ENCODE assay signal across 30 cellular contexts in genomic region chr11:47586043-47586442, GRCh38. TPM values are rescaled to one million over a fixed set of nuclear protein-coding genes. Genes with fewer than 3 reads are reported as not detected.
A peak's percentile ranks its signal among the peaks of the same experiment; 100 is the strongest.
DNase-seq lines count a peak whose midpoint lies in the region; ATAC-seq, FAIRE-seq and TF ChIP-seq lines count a peak whose summit lies in the region.
"Had no signal": no experiment of that assay in that cellular context is flagged by ENCODE, and none has a peak within 500 bp of the region (broad histone marks: within the 10 kb centered on the region; RNA-seq: fewer than 3 reads in every experiment).

No MANE protein-coding gene starts in this region.

- TF ChIP-seq CTCF in RWPE1 (conservative IDR thresholded peaks at IDR 0.05; ENCODE audit: low read depth) (no peak), H1 (IDR thresholded peaks at IDR 0.05; ENCODE audit: control extremely low read depth in 1 of 3, insufficient read depth in 1 of 3, low read depth in 1 of 3, low read length in 3 of 3) (no peak)

- no peak overlapping the region for H3K4me3 ChIP-seq in H1 (ENCODE audit: extremely low read depth in 1 of 4, insufficient read depth in 2 of 4, low read depth in 3 of 4, low read length in 4 of 4)
- H3K4me3 ChIP-seq: esophagus muscularis mucosa, gastroesophageal sphincter, lung, SJSA1 had no signal

- no peaks in the 10 kb centered on the region for H3K9me3 ChIP-seq in H1 (ENCODE audit: insufficient read depth in 2 of 2, low read depth in 1 of 2, low read length in 1 of 2)
- H3K9me3 ChIP-seq: esophagus muscularis mucosa, SJSA1 had no signal

- H4K5ac ChIP-seq in H1 (ENCODE audit: insufficient read length, low read depth, low read length): no peak overlapping the region

- H2BK15ac ChIP-seq in H1 (ENCODE audit: low read length): no peak overlapping the region

- no peak overlapping the region for H2AFZ ChIP-seq in H1 (ENCODE audit: low read length)

- H3K23ac ChIP-seq in H1 (ENCODE audit: insufficient read length): no peak overlapping the region

- no peaks in the 10 kb centered on the region for H3K27me3 ChIP-seq in H1 (replicated peaks in 1 of 4; ENCODE audit: control insufficient read depth in 3 of 4, extremely low read depth in 1 of 4, insufficient read depth in 3 of 4, low read length in 3 of 4)
- H3K27me3 ChIP-seq: SJSA1 had no signal

- no peak overlapping the region for H2BK20ac ChIP-seq in H1 (ENCODE audit: low read length)

- H2BK12ac ChIP-seq in H1 (ENCODE audit: low read depth, low read length): no peak overlapping the region

- WGBS in H1 (ENCODE audit: extremely low coverage in 1 of 2, insufficient coverage in 1 of 2, insufficient read length in 1 of 2, insufficient replicate concordance in 2 of 2, low coverage in 1 of 2, low lambda C conversion rate in 2 of 2, missing lambda C conversion rate in 1 of 2), 2 experiments: 88% methylated on average over 8 of the region's 8 CpGs; no CpG with 5 or more reads in 1 of the 2 experiments

- H3K79me1 ChIP-seq in H1 (ENCODE audit: low read depth, low read length): no peaks in the 10 kb centered on the region; the same call in 1 of the 2 replicates

- no peak overlapping the region for H3K4ac ChIP-seq in H1 (replicated peaks; ENCODE audit: insufficient read length, low read depth, low read length)

- no peak for FAIRE-seq in H1 (lab: Jason Lieb, UNC)
- FAIRE-seq: G401.6, kidney had no signal

- H4K91ac ChIP-seq in H1 (replicated peaks; ENCODE audit: insufficient read length, low read length): no peak overlapping the region

- peaks cover 2 to 3% of the 10 kb centered on the region in 2 experiments for H4K20me1 ChIP-seq in H1 (replicated peaks in 1 of 2; ENCODE audit: control insufficient read depth in 1 of 2, insufficient read depth in 2 of 2, low read length in 2 of 2)

- POLR2A ChIA-PET in RWPE1 (lab: Yijun Ruan, JAX; ENCODE audit: low non-redundant PET) (no interaction called here), H1 (lab: Charles Lee; ENCODE audit: partially characterized antibody) (interaction anchor here (0.6 to 3.3 kb wide), 9 partner anchors 9 to 313 kb away, joined by 3 to 25 read pairs (median 5); partner anchors contain the start of gene C1QTNF4)

- no peaks in the 10 kb centered on the region for H3K79me2 ChIP-seq in H1 (ENCODE audit: control insufficient read depth in 1 of 2, insufficient read depth in 2 of 2, low read length in 2 of 2)

- TF ChIP-seq EP300 in H1 (IDR thresholded peaks at IDR 0.05; ENCODE audit: borderline replicate concordance in 1 of 2, low read depth in 2 of 2, low read length in 2 of 2): no peak

- DNase-seq in RWPE1 (ENCODE audit: low spot score): no peak
- no peak for DNase-seq in H1 (ENCODE audit: low read depth in 1 of 2, low spot score in 2 of 2)
- DNase-seq in left colon: no peak
- no peak for DNase-seq in sciatic nerve (ENCODE audit: low spot score)
- DNase-seq in glomerular visceral epithelial cell (ENCODE audit: extremely low spot score): no peak
- DNase-seq in KG1 (lab: John Stamatoyannopoulos, UW): no peak
- no peak for DNase-seq in NOMO-1 treated with DMSO at 0.1 percent for 48 hours (lab: John Stamatoyannopoulos, UW; ENCODE audit: unreplicated experiment)
- DNase-seq: ACHN; activated CD4-positive, CD25-positive, alpha-beta regulatory T cell; activated CD8-positive, alpha-beta memory T cell treated with anti-CD3 and anti-CD28 coated beads, Interleukin-2, amount 50 U/mL, for 4 hours; activated naive CD4-positive, alpha-beta T cell treated with anti-CD3 and anti-CD28 coated beads, Interleukin-2, amount 10 ng/mL, durations not matched to agents 7 days and 5 days; cortex of kidney; DMS53; endodermal cell; H9; IMR-90; kidney; NCI-H1092 treated with DMSO at 0.1 percent for 48 hours; NCI-H187 treated with DMSO at 0.1 percent for 48 hours; NCI-H2227 treated with DMSO at 0.1 percent for 48 hours; NCI-H526 treated with DMSO at 0.1 percent for 48 hours; trophoblast cell had no signal

- H3K56ac ChIP-seq in H1 (replicated peaks; ENCODE audit: insufficient read length, low read depth, low read length): no peak overlapping the region

- no peak for TF ChIP-seq RAD21 in H1 (IDR thresholded peaks at IDR 0.05 in 1 of 2, conservative IDR thresholded peaks at IDR 0.05 in 1 of 2; ENCODE audit: low read depth in 2 of 2, low read length in 2 of 2)

- H3K14ac ChIP-seq in H1 (ENCODE audit: insufficient read length): no peak overlapping the region

- TF ChIP-seq POLR2A in H1 (IDR thresholded peaks at IDR 0.05; ENCODE audit: control extremely low read depth in 1 of 2, low read depth in 2 of 2, low read length in 2 of 2): no peak

- no peak overlapping the region for H3K4me2 ChIP-seq in H1 (ENCODE audit: insufficient read depth in 1 of 2, low read depth in 2 of 2, low read length in 2 of 2)

- H3K27ac ChIP-seq in RWPE1 (peak overlapping the region; percentile 34), H1 (ENCODE audit: low read depth, low read length) (no peak overlapping the region)
- H3K27ac ChIP-seq: esophagus muscularis mucosa, SJSA1 had no signal

- no peaks in the 10 kb centered on the region; the same call in 1 of the 2 replicates for H3K23me2 ChIP-seq in H1 (ENCODE audit: low read depth, low read length)

- H2BK5ac ChIP-seq in H1 (ENCODE audit: low read depth, low read length): no peak overlapping the region

- no peak overlapping the region for H2AK5ac ChIP-seq in H1 (ENCODE audit: low read depth, low read length)

- CTCF ChIA-PET in RWPE1 (lab: Yijun Ruan, JAX) (no interaction called here), H1 (lab: Charles Lee; ENCODE audit: partially characterized antibody) (interaction anchor here (1.1 to 1.6 kb wide), 3 partner anchors 10 to 25 kb away, joined by 3 to 4 read pairs (median 4); no protein-coding TSS in a partner anchor)

- H3K18ac ChIP-seq in H1 (ENCODE audit: extremely low read depth, low read length): no peak overlapping the region

- H4K8ac ChIP-seq in H1 (ENCODE audit: extremely low read depth, insufficient read depth, low read length): 0 out of 2 replicates have a peak overlapping the region, but pooled peaks have one; percentile 68

- H3K36me3 ChIP-seq in H1 (ENCODE audit: control insufficient read depth in 2 of 4, insufficient read depth in 4 of 4, low read length in 3 of 4): peaks cover 20 to 30% (median 29%) of the 10 kb centered on the region in 4 experiments

- intact Hi-C loops in left colon (cut with DNase I, micrococcal nuclease) (no loop called here), sciatic nerve (cut with DNase I) (no loop called here)

- no peak overlapping the region for H2BK120ac ChIP-seq in H1 (replicated peaks; ENCODE audit: low read depth, low read length)

- H3K4me1 ChIP-seq in H1 (replicated peaks in 1 of 4; ENCODE audit: control insufficient read depth in 3 of 4, insufficient read depth in 4 of 4, low read length in 3 of 4): no peaks in the 10 kb centered on the region; a peak in 1 of 7 replicates
- H3K4me1 ChIP-seq: SJSA1 had no signal

- no peak overlapping the region for H3K9ac ChIP-seq in H1 (replicated peaks in 1 of 4; ENCODE audit: extremely low read depth in 1 of 4, low read depth in 3 of 4, low read length in 3 of 4)

- ATAC-seq in left colon: peak; percentile 5
- ATAC-seq in sciatic nerve: peak; percentile 46
- no peak for ATAC-seq in HG02981 (IDR thresholded peaks at IDR 0.05; ENCODE audit: unreplicated experiment)

RNA-seq across cellular contexts. Expression of gene FAM180B, which starts 0.4 kb away (rescaled TPM):
- not detected in 2 replicates for total RNA-seq in H1 (2021; fragmentation: NEBNext Ultra II Directional; extraction: Animal tissue kit (Norgen Biotek cat#: 25700))
- polyA plus RNA-seq in H1 (2011; rRNA removed): 0.09 TPM in 1 of 2 replicates, not detected in the other
- polyA plus RNA-seq in H1 (2011; cell fraction: cytosol; rRNA removed): 0.05 TPM
- polyA plus RNA-seq in H1 (2011; cell fraction: nucleus; rRNA removed): 0.19 TPM
- polyA plus RNA-seq in H1 (2012, experiment 1 of 2): 0.15 to 0.25 TPM in 2 of 4 replicates, not detected in the others
- not detected for polyA plus RNA-seq in H1 (2012, experiment 2 of 2)
- 0.04 TPM for polyA plus RNA-seq in H1 (2013, experiment 1 of 2)
- 0.04 TPM for polyA plus RNA-seq in H1 (2013, experiment 2 of 2)
- polyA minus RNA-seq in H1 (2011; rRNA and poly(A)+ RNA removed): 0.22 TPM in 1 of 2 replicates, not detected in the other
- polyA minus RNA-seq in H1 (2011; cell fraction: cytosol; rRNA and poly(A)+ RNA removed): not detected
- polyA minus RNA-seq in H1 (2011; cell fraction: nucleus; rRNA and poly(A)+ RNA removed): not detected
- total RNA-seq in left colon (under 1 TPM in 1 of 2 donors, not detected in 1; 0.42 TPM), sciatic nerve (3.0 TPM)
- total RNA-seq: activated T-helper 1 cell treated with anti-CD3 and anti-CD28 coated beads, Interleukin-12 subunit alpha, Interleukin-12 subunit beta, Interleukin-2, Interleukin-4 antibody, amounts not matched to agents 30 ng/mL and 10 ng/mL and 1 ng/mL, durations not matched to agents 14 hours and 24 hours and 36 hours; IMR-90; kidney; SJSA1 had no signal
- polyA plus RNA-seq: BJ, IMR-90 had no signal

RNA-seq across cellular contexts. Expression of gene NDUFS3, which starts 7.2 kb away (rescaled TPM):
- total RNA-seq in H1 (2021; fragmentation: NEBNext Ultra II Directional; extraction: Animal tissue kit (Norgen Biotek cat#: 25700)): 135 and 136 TPM in 2 replicates
- polyA plus RNA-seq in H1 (2011; rRNA removed): 201 and 241 TPM in 2 replicates
- polyA plus RNA-seq in H1 (2011; cell fraction: cytosol; rRNA removed): 379 TPM
- 109 TPM for polyA plus RNA-seq in H1 (2011; cell fraction: nucleus; rRNA removed)
- polyA plus RNA-seq in H1 (2012, experiment 1 of 2): 129 to 161 TPM (median 145 TPM) in 4 replicates
- 125 TPM for polyA plus RNA-seq in H1 (2012, experiment 2 of 2)
- 112 TPM for polyA plus RNA-seq in H1 (2013, experiment 1 of 2)
- polyA plus RNA-seq in H1 (2013, experiment 2 of 2): 113 TPM
- 133 and 176 TPM in 2 replicates for polyA minus RNA-seq in H1 (2011; rRNA and poly(A)+ RNA removed)
- polyA minus RNA-seq in H1 (2011; cell fraction: cytosol; rRNA and poly(A)+ RNA removed): 34.5 TPM
- polyA minus RNA-seq in H1 (2011; cell fraction: nucleus; rRNA and poly(A)+ RNA removed): 58.6 TPM
- total RNA-seq in left colon (100 to 1,000 TPM; 180 to 246 TPM), sciatic nerve (46.0 TPM)

RNA-seq across cellular contexts. Expression of gene KBTBD4, which starts 7.3 kb away (rescaled TPM):
- total RNA-seq in H1 (2021; fragmentation: NEBNext Ultra II Directional; extraction: Animal tissue kit (Norgen Biotek cat#: 25700)): 12.0 and 14.0 TPM in 2 replicates
- 15.8 and 19.5 TPM in 2 replicates for polyA plus RNA-seq in H1 (2011; rRNA removed)
- 16.5 TPM for polyA plus RNA-seq in H1 (2011; cell fraction: cytosol; rRNA removed)
- 13.0 TPM for polyA plus RNA-seq in H1 (2011; cell fraction: nucleus; rRNA removed)
- 17.3 to 20.9 TPM (median 18.4 TPM) in 4 replicates for polyA plus RNA-seq in H1 (2012, experiment 1 of 2)
- 16.9 TPM for polyA plus RNA-seq in H1 (2012, experiment 2 of 2)
- 6.7 TPM for polyA plus RNA-seq in H1 (2013, experiment 1 of 2)
- polyA plus RNA-seq in H1 (2013, experiment 2 of 2): 6.3 TPM
- 31.4 and 31.8 TPM in 2 replicates for polyA minus RNA-seq in H1 (2011; rRNA and poly(A)+ RNA removed)
- polyA minus RNA-seq in H1 (2011; cell fraction: cytosol; rRNA and poly(A)+ RNA removed): 9.2 TPM
- polyA minus RNA-seq in H1 (2011; cell fraction: nucleus; rRNA and poly(A)+ RNA removed): 11.4 TPM
- total RNA-seq in left colon (10 to 100 TPM; 11.7 to 14.9 TPM), sciatic nerve (12.5 TPM)

RNA-seq across cellular contexts. Expression of gene C1QTNF4, which starts 8.2 kb away (rescaled TPM):
- total RNA-seq in H1 (2021; fragmentation: NEBNext Ultra II Directional; extraction: Animal tissue kit (Norgen Biotek cat#: 25700)): 3.5 and 6.0 TPM in 2 replicates
- 3.9 and 4.8 TPM in 2 replicates for polyA plus RNA-seq in H1 (2011; rRNA removed)
- 2.5 TPM for polyA plus RNA-seq in H1 (2011; cell fraction: cytosol; rRNA removed)
- 2.9 TPM for polyA plus RNA-seq in H1 (2011; cell fraction: nucleus; rRNA removed)
- polyA plus RNA-seq in H1 (2012, experiment 1 of 2): 0.97 to 8.1 TPM (median 4.4 TPM) in 4 replicates
- 1.3 TPM for polyA plus RNA-seq in H1 (2012, experiment 2 of 2)
- polyA plus RNA-seq in H1 (2013, experiment 1 of 2): 5.7 TPM
- 5.0 TPM for polyA plus RNA-seq in H1 (2013, experiment 2 of 2)
- polyA minus RNA-seq in H1 (2011; rRNA and poly(A)+ RNA removed): 0.10 and 0.13 TPM in 2 replicates
- 2.0 TPM for polyA minus RNA-seq in H1 (2011; cell fraction: cytosol; rRNA and poly(A)+ RNA removed)
- 2.2 TPM for polyA minus RNA-seq in H1 (2011; cell fraction: nucleus; rRNA and poly(A)+ RNA removed)
- under 1 TPM; 0.34 to 0.53 TPM for total RNA-seq in left colon
- total RNA-seq in sciatic nerve: 5.0 TPM
- total RNA-seq: IMR-90 had no signal

RNA-seq across cellular contexts. Expression of gene PTPMT1, which starts 20.6 kb away (rescaled TPM):
- total RNA-seq in H1 (2021; fragmentation: NEBNext Ultra II Directional; extraction: Animal tissue kit (Norgen Biotek cat#: 25700)): 44.8 and 48.4 TPM in 2 replicates
- 105 TPM in 2 replicates for polyA plus RNA-seq in H1 (2011; rRNA removed)
- 108 TPM for polyA plus RNA-seq in H1 (2011; cell fraction: cytosol; rRNA removed)
- 64.6 TPM for polyA plus RNA-seq in H1 (2011; cell fraction: nucleus; rRNA removed)
- 52.6 to 82.7 TPM (median 70.7 TPM) in 4 replicates for polyA plus RNA-seq in H1 (2012, experiment 1 of 2)
- 54.0 TPM for polyA plus RNA-seq in H1 (2012, experiment 2 of 2)
- 58.8 TPM for polyA plus RNA-seq in H1 (2013, experiment 1 of 2)
- polyA plus RNA-seq in H1 (2013, experiment 2 of 2): 68.4 TPM
- 30.8 TPM in 2 replicates for polyA minus RNA-seq in H1 (2011; rRNA and poly(A)+ RNA removed)
- 26.8 TPM for polyA minus RNA-seq in H1 (2011; cell fraction: cytosol; rRNA and poly(A)+ RNA removed)
- polyA minus RNA-seq in H1 (2011; cell fraction: nucleus; rRNA and poly(A)+ RNA removed): 32.4 TPM
- total RNA-seq in left colon (10 to 100 TPM; 28.9 to 29.5 TPM), sciatic nerve (31.3 TPM)
